ENCODE assay signal across 17 cellular contexts in genomic region chr4:27881705-27882104, GRCh38.
"Had no signal": no experiment of that assay in that cellular context is flagged by ENCODE, and none has a peak within 500 bp of the region (broad histone marks: within the 10 kb centered on the region; RNA-seq: fewer than 3 reads in every experiment).

No MANE protein-coding gene starts in this region.

- H3K27ac ChIP-seq: brain microvascular endothelial cell, gastroesophageal sphincter, left ventricle myocardium inferior, psoas muscle, right lobe of liver had no signal

- H3K27me3 ChIP-seq: brain microvascular endothelial cell, gastroesophageal sphincter, right lobe of liver had no signal

- H3K36me3 ChIP-seq: brain microvascular endothelial cell, gastroesophageal sphincter, left ventricle myocardium inferior had no signal

- DNase-seq: activated CD4-positive, alpha-beta T cell treated with anti-CD3 and anti-CD28 coated beads, Interleukin-2, amount 50 U/mL, for 48 hours; activated CD8-positive, alpha-beta memory T cell treated with anti-CD3 and anti-CD28 coated beads, Interleukin-2, amount 10 ng/mL, durations not matched to agents 7 days and 5 days; activated effector memory CD4-positive, alpha-beta T cell treated with Interleukin-2 at 50 U/mL for 16 hours; activated T-cell treated with anti-CD3 and anti-CD28 coated beads, Interleukin-2, amount 50 U/mL, for 24 hours; brain microvascular endothelial cell; effector memory CD8-positive, alpha-beta T cell; kidney; left ventricle myocardium inferior; occipital lobe; psoas muscle; right lobe of liver; stimulated activated CD4-positive, alpha-beta T cell treated with anti-CD3 and anti-CD28 coated beads, Interleukin-1b, Interleukin-23, amount 100 ng/mL, for 48 hours; stimulated activated naive CD4-positive, alpha-beta T cell; substantia nigra; trophoblast cell had no signal

- H3K4me3 ChIP-seq: gastroesophageal sphincter, left ventricle myocardium inferior, psoas muscle, right lobe of liver had no signal

- H3K4me1 ChIP-seq: gastroesophageal sphincter, left ventricle myocardium inferior, psoas muscle, right lobe of liver had no signal

- H3K9me3 ChIP-seq: gastroesophageal sphincter, psoas muscle, right lobe of liver had no signal

- ATAC-seq: activated CD4-positive, CD25-positive, alpha-beta regulatory T cell treated with anti-CD3 and anti-CD28 coated beads, Interleukin-2, amount 50 U/mL, for 24 hours; activated CD8-positive, alpha-beta memory T cell treated with anti-CD3 and anti-CD28 coated beads, Interleukin-2, amount 10 ng/mL, durations not matched to agents 7 days and 5 days; effector memory CD8-positive, alpha-beta T cell; gastroesophageal sphincter; psoas muscle; right lobe of liver had no signal
